Comparison of ENCODE assay signal across 25 cellular contexts in the genomic region with DNA sequence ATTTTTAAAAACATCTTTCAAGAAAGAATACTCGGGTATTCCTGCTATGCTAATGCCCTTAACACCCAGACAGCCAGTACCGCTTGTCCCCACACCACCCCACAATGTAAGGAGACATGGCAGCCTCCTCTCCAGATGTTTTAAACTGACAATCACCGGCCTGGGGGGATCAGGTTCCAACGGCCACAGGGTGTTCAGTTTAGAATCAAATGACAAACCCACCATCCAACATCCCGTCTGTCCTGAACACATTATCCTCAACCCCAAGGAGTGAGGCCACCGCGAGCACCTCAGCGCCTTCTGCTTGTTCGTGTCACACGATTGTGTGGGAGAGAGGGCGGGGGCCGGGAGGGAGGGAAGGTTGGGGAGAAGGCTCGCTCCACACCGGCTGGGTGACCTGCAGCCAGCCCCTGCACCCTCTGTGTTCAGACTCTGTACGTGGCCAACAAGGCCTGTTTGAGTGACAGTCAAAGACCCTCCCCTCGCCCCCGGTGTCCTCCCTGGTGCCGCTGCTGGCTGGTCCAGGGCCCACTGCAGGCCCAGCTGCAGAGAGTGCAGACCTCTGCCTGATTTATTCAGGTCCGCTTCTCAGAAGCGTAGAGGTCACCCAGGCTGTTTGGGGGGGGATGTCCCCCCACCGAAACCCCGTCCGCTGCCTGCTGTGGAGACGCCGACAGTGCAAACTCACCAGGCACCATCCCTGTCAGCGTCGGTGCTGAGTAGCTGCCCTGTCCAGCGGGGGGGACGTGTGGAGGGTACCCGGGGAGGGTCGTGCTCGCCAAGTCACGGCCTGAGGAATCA.
"Had no signal": no experiment of that assay in that cellular context is flagged by ENCODE, and none has a peak within 500 bp of the region (broad histone marks: within the 10 kb centered on the region; RNA-seq: fewer than 3 reads in every experiment).

No MANE protein-coding gene starts in this region.

- H3K9me3 Mint-ChIP-seq: activated CD4-positive, alpha-beta memory T cell treated with anti-CD3 and anti-CD28 coated beads, Interleukin-2, amount 10 ng/mL, durations not matched to agents 7 days and 5 days; activated CD4-positive, alpha-beta T cell treated with anti-CD3 and anti-CD28 coated beads, Interleukin-2, amount 10 ng/mL, durations not matched to agents 7 days and 5 days; activated T-cell treated with anti-CD3 and anti-CD28 coated beads, Interleukin-2, amount 50 U/mL, for 24 hours; dendritic cell treated with granulocyte-macrophage colony-stimulating factor and Interleukin-4, amounts not matched to agents 40 ng/mL and 50 ng/mL, for 4 days; mesothelial cell of epicardium; stimulated activated effector memory CD8-positive, alpha-beta T cell treated with anti-CD3 and anti-CD28 coated beads, Interleukin-12 subunit alpha, Interleukin-12 subunit beta, amount 100 ng/mL, for 72 hours had no signal

- DNase-seq: activated CD4-positive, alpha-beta memory T cell treated with anti-CD3 and anti-CD28 coated beads, Interleukin-2, amount 10 ng/mL, durations not matched to agents 7 days and 5 days; activated CD4-positive, alpha-beta T cell treated with anti-CD3 and anti-CD28 coated beads for 1 hour; activated CD4-positive, alpha-beta T cell treated with anti-CD3 and anti-CD28 coated beads, Interleukin-2, amount 10 ng/mL, durations not matched to agents 7 days and 5 days; activated CD8-positive, alpha-beta memory T cell treated with anti-CD3 and anti-CD28 coated beads, Interleukin-2, amount 50 U/mL, for 48 hours; activated gamma-delta T cell treated with Interleukin-2 at 50 U/mL for 16 hours; activated naive CD4-positive, alpha-beta T cell treated with anti-CD3 and anti-CD28 coated beads, Interleukin-2, amount 50 U/mL, for 16 hours; activated T-cell treated with anti-CD3 and anti-CD28 coated beads, Interleukin-2, amount 50 U/mL, for 24 hours; amniotic stem cell; brain microvascular endothelial cell; foreskin keratinocyte; kidney glomerular epithelial cell; left ventricle myocardium inferior; mammary epithelial cell; naive thymus-derived CD4-positive, alpha-beta T cell; stimulated activated CD4-positive, alpha-beta T cell treated with anti-CD3 and anti-CD28 coated beads, Interleukin-4, amount 100 ng/mL, for 24 hours; stomach; thyroid gland; upper lobe of left lung had no signal

- H3K27ac Mint-ChIP-seq: activated CD4-positive, alpha-beta memory T cell treated with anti-CD3 and anti-CD28 coated beads, Interleukin-2, amount 10 ng/mL, durations not matched to agents 7 days and 5 days; activated CD4-positive, alpha-beta T cell treated with anti-CD3 and anti-CD28 coated beads, Interleukin-2, amount 10 ng/mL, durations not matched to agents 7 days and 5 days; activated T-cell treated with anti-CD3 and anti-CD28 coated beads, Interleukin-2, amount 50 U/mL, for 24 hours; dendritic cell treated with granulocyte-macrophage colony-stimulating factor and Interleukin-4, amounts not matched to agents 40 ng/mL and 50 ng/mL, for 4 days; mesothelial cell of epicardium; naive thymus-derived CD4-positive, alpha-beta T cell; stimulated activated effector memory CD8-positive, alpha-beta T cell treated with anti-CD3 and anti-CD28 coated beads, Interleukin-12 subunit alpha, Interleukin-12 subunit beta, amount 100 ng/mL, for 72 hours had no signal

- H3K4me3 Mint-ChIP-seq: activated CD4-positive, alpha-beta memory T cell treated with anti-CD3 and anti-CD28 coated beads, Interleukin-2, amount 10 ng/mL, durations not matched to agents 7 days and 5 days; activated CD4-positive, alpha-beta T cell treated with anti-CD3 and anti-CD28 coated beads, Interleukin-2, amount 10 ng/mL, durations not matched to agents 7 days and 5 days; activated T-cell treated with anti-CD3 and anti-CD28 coated beads, Interleukin-2, amount 50 U/mL, for 24 hours; dendritic cell treated with granulocyte-macrophage colony-stimulating factor and Interleukin-4, amounts not matched to agents 40 ng/mL and 50 ng/mL, for 4 days; mesothelial cell of epicardium; naive thymus-derived CD4-positive, alpha-beta T cell; stimulated activated effector memory CD8-positive, alpha-beta T cell treated with anti-CD3 and anti-CD28 coated beads, Interleukin-12 subunit alpha, Interleukin-12 subunit beta, amount 100 ng/mL, for 72 hours had no signal

- H3K27ac ChIP-seq: brain microvascular endothelial cell, esophagus muscularis mucosa, foreskin keratinocyte, left ventricle myocardium inferior, right lobe of liver, skin epidermis, stomach, thyroid gland, upper lobe of left lung had no signal

- H3K36me3 Mint-ChIP-seq: mesothelial cell of epicardium; naive thymus-derived CD4-positive, alpha-beta T cell; stimulated activated effector memory CD8-positive, alpha-beta T cell treated with anti-CD3 and anti-CD28 coated beads, Interleukin-12 subunit alpha, Interleukin-12 subunit beta, amount 100 ng/mL, for 72 hours had no signal

- H3K36me3 ChIP-seq: brain microvascular endothelial cell, esophagus muscularis mucosa, left ventricle myocardium inferior, right lobe of liver, stomach, thyroid gland, upper lobe of left lung had no signal

- H3K9me3 ChIP-seq: esophagus muscularis mucosa, left ventricle myocardium inferior, right lobe of liver, stomach, thyroid gland, upper lobe of left lung had no signal

- H3K4me3 ChIP-seq: esophagus muscularis mucosa, left ventricle myocardium inferior, right lobe of liver, skin epidermis, stomach, thyroid gland, upper lobe of left lung had no signal

- FAIRE-seq: astrocyte had no signal

- H3K27me3 ChIP-seq: right lobe of liver, thyroid gland, upper lobe of left lung had no signal

- ATAC-seq: foreskin keratinocyte; naive thymus-derived CD4-positive, alpha-beta T cell; right lobe of liver; stimulated activated effector memory CD8-positive, alpha-beta T cell treated with anti-CD3 and anti-CD28 coated beads, Interleukin-12 subunit alpha, Interleukin-12 subunit beta, amount 100 ng/mL, for 72 hours had no signal

- H3K4me1 Mint-ChIP-seq: activated CD4-positive, alpha-beta memory T cell treated with anti-CD3 and anti-CD28 coated beads, Interleukin-2, amount 10 ng/mL, durations not matched to agents 7 days and 5 days; activated CD4-positive, alpha-beta T cell treated with anti-CD3 and anti-CD28 coated beads, Interleukin-2, amount 10 ng/mL, durations not matched to agents 7 days and 5 days; naive thymus-derived CD4-positive, alpha-beta T cell had no signal

- H3K4me1 ChIP-seq: esophagus muscularis mucosa, foreskin keratinocyte, left ventricle myocardium inferior, right lobe of liver, stomach, thyroid gland, upper lobe of left lung had no signal
